In genomic region chr1:39081266-39082139, GRCh38 we compare ENCODE assay signal across 8 cellular contexts. TPM values are rescaled to one million over a fixed set of nuclear protein-coding genes. Genes with fewer than 3 reads are reported as not detected.
A peak's percentile ranks its signal among the peaks of the same experiment; 100 is the strongest.
DNase-seq lines count a peak whose midpoint lies in the region; ATAC-seq and FAIRE-seq lines count a peak whose summit lies in the region.

No MANE protein-coding gene starts in this region.

- H3K4me1 ChIP-seq in SJSA1 (replicated peaks) (peaks cover 7% of the 10 kb centered on the region), mesendoderm (ENCODE audit: control insufficient read depth, low read depth, low read length) (no peaks in the 10 kb centered on the region)

- H3K27ac ChIP-seq in SJSA1 (no peak overlapping the region), mesendoderm (ENCODE audit: low read depth, low read length) (no peak overlapping the region)

- no peaks in the 10 kb centered on the region for H3K79me2 ChIP-seq in mesendoderm (ENCODE audit: control insufficient read depth, insufficient read depth, low read length)

- H3K4me2 ChIP-seq in mesendoderm (ENCODE audit: low read length), result peak overlapping the region; percentile 67

- H4K8ac ChIP-seq in mesendoderm (ENCODE audit: low read depth, low read length), result no peak overlapping the region

- H3K56ac ChIP-seq in mesendoderm (ENCODE audit: low read length), result peak overlapping the region; percentile 60

- H3K4ac ChIP-seq in mesendoderm (ENCODE audit: low read depth, low read length), result no peak overlapping the region

- no peaks in the 10 kb centered on the region for H3K9me3 ChIP-seq in SJSA1 (replicated peaks)

- H3K36me3 ChIP-seq in SJSA1 (no peaks in the 10 kb centered on the region), mesendoderm (ENCODE audit: control insufficient read depth, insufficient read depth, low read length) (no peaks in the 10 kb centered on the region)

- H3K9ac ChIP-seq in mesendoderm (ENCODE audit: low read length), result no peak overlapping the region

- H3K79me1 ChIP-seq in mesendoderm (ENCODE audit: low read length), result no peaks in the 10 kb centered on the region

- H3K4me3 ChIP-seq in SJSA1 (peak overlapping the region; percentile 39), mesendoderm (ENCODE audit: low read length) (peak overlapping the region; percentile 26)

- H4K5ac ChIP-seq in mesendoderm (ENCODE audit: low read length), result no peak overlapping the region

- DNase-seq in activated CD4-positive, CD25-positive, alpha-beta regulatory T cell treated with anti-CD3 and anti-CD28 coated beads, Interleukin-2, amount 50 U/mL, for 72 hours, result no peak
- DNase-seq in SJSA1 (ENCODE audit: low read depth in 1 of 2, low spot score in 2 of 2) (no peak), dermis blood vessel endothelial cell (peak; percentile 25), mesendoderm (no peak), urothelium cell line (ENCODE audit: low spot score) (peak; percentile 49)

- peaks cover 46% of the 10 kb centered on the region for H3K27me3 ChIP-seq in SJSA1 (replicated peaks)
- H3K27me3 ChIP-seq in mesendoderm (ENCODE audit: insufficient read depth, low read length, poor library complexity), result peaks cover 5% of the 10 kb centered on the region

- no peak overlapping the region for H2AK5ac ChIP-seq in mesendoderm (ENCODE audit: low read length)

- H2BK5ac ChIP-seq in mesendoderm (ENCODE audit: low read length), result no peak overlapping the region

- H2BK120ac ChIP-seq in mesendoderm (ENCODE audit: low read depth, low read length), result no peak overlapping the region

- no CpG with 5 or more reads among the region's 117 CpGs for WGBS in mesendoderm (ENCODE audit: extremely low coverage, insufficient coverage, low lambda C conversion rate)

- H2BK15ac ChIP-seq in mesendoderm (replicated peaks; ENCODE audit: low read depth), result no peak overlapping the region

- peak; percentile 35 to 58 for ATAC-seq in activated CD4-positive, CD25-positive, alpha-beta regulatory T cell treated with anti-CD3 and anti-CD28 coated beads, Interleukin-2, amount 50 U/mL, for 24 hours
- ATAC-seq in HG02763 (IDR thresholded peaks at IDR 0.05; ENCODE audit: unreplicated experiment) (no peak), GM21528 (IDR thresholded peaks at IDR 0.05; ENCODE audit: low FRiP score, unreplicated experiment) (no peak)

- H3K23ac ChIP-seq in mesendoderm (ENCODE audit: low read length), result no peak overlapping the region

- no peak overlapping the region for H3K18ac ChIP-seq in mesendoderm (ENCODE audit: low read length)

- no peak for FAIRE-seq in urothelium cell line (lab: Jason Lieb, UNC)

RNA-seq across cellular contexts. Expression of gene NDUFS5, which starts 55.4 kb away (rescaled TPM):
- 540 and 1,133 TPM in 2 replicates for total RNA-seq in SJSA1 (2014; rRNA removed; shearing (Covaris generic))
- total RNA-seq in dermis blood vessel endothelial cell, result 530 and 620 TPM in 2 replicates
- polyA plus RNA-seq in mesendoderm (2013, experiment 1 of 2), result 863 TPM
- polyA plus RNA-seq in mesendoderm (2013, experiment 2 of 2), result 889 TPM

Comparison
In these comparisons a context has a peak if more than half of its experiments do, and no peak if none do; other contexts are left out.
1. ATAC-seq: peak in activated CD4-positive, CD25-positive, alpha-beta regulatory T cell treated with anti-CD3 and anti-CD28 coated beads, Interleukin-2, amount 50 U/mL, for 24 hours (2 of 2); none in HG02763 (single experiment) and GM21528 (single experiment).
2. DNase-seq: peak in dermis blood vessel endothelial cell (single experiment) and urothelium cell line (single experiment); none in activated CD4-positive, CD25-positive, alpha-beta regulatory T cell treated with anti-CD3 and anti-CD28 coated beads, Interleukin-2, amount 50 U/mL, for 72 hours (single experiment), SJSA1 (0 of 2) and mesendoderm (single experiment).